ENCODE assay signal across 33 cellular contexts in the genomic region with DNA sequence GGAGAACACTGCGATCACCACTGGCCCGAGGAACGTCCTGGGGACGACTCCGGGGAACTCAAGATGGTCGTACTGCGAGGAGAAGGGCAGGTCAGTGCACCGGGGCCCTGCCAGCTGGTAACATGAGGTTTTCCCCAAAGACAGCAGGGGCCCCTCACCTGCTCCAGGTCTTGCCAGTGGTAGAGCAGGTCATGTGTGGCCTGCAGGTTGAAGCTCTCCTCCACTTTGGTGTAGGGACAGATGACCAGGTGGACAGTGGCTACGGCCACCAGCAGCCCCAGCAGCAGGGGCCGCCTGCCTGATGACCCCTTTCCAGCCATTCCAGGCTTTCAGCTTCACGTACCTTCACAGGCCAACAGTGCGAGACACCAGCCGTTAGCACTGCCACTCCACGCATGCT.
"Had no signal": no experiment of that assay in that cellular context is flagged by ENCODE, and none has a peak within 500 bp of the region (broad histone marks: within the 10 kb centered on the region; RNA-seq: fewer than 3 reads in every experiment).

No MANE protein-coding gene starts in this region.

- H3K27me3 ChIP-seq: ascending aorta, cardiac muscle cell, MG63, Peyer's patch had no signal

- H3K9me3 Mint-ChIP-seq: activated CD8-positive, alpha-beta T cell treated with anti-CD3 and anti-CD28 coated beads for 36 hours; activated naive CD4-positive, alpha-beta T cell treated with anti-CD3 and anti-CD28 coated beads, Interleukin-2, amount 50 U/mL, for 24 hours; activated naive CD8-positive, alpha-beta T cell treated with anti-CD3 and anti-CD28 coated beads, Interleukin-2, amount 10 ng/mL, durations not matched to agents 7 days and 5 days; activated T-cell treated with anti-CD3 and anti-CD28 coated beads, Interleukin-2, amount 50 U/mL, for 72 hours; activated T-helper 2 cell treated with anti-CD3 and anti-CD28 coated beads, Interferon-gamma antibody, Interleukin-2, Interleukin-4, amounts not matched to agents 10 μg/mL and 5 μg/mL and 100 μg/mL, durations not matched to agents 14 hours and 24 hours and 36 hours had no signal

- H3K27ac ChIP-seq: ascending aorta, cardiac muscle cell, Peyer's patch, WERI-Rb-1 had no signal

- H3K9me3 ChIP-seq: ascending aorta, MG63, Peyer's patch had no signal

- H3K27ac Mint-ChIP-seq: activated CD8-positive, alpha-beta T cell treated with anti-CD3 and anti-CD28 coated beads for 36 hours; activated naive CD4-positive, alpha-beta T cell treated with anti-CD3 and anti-CD28 coated beads, Interleukin-2, amount 50 U/mL, for 24 hours; activated naive CD8-positive, alpha-beta T cell treated with anti-CD3 and anti-CD28 coated beads, Interleukin-2, amount 10 ng/mL, durations not matched to agents 7 days and 5 days; activated T-cell treated with anti-CD3 and anti-CD28 coated beads, Interleukin-2, amount 50 U/mL, for 72 hours; activated T-helper 2 cell treated with anti-CD3 and anti-CD28 coated beads, Interferon-gamma antibody, Interleukin-2, Interleukin-4, amounts not matched to agents 10 μg/mL and 5 μg/mL and 100 μg/mL, durations not matched to agents 14 hours and 24 hours and 36 hours had no signal

- H3K4me3 Mint-ChIP-seq: activated CD8-positive, alpha-beta T cell treated with anti-CD3 and anti-CD28 coated beads for 36 hours; activated naive CD4-positive, alpha-beta T cell treated with anti-CD3 and anti-CD28 coated beads, Interleukin-2, amount 50 U/mL, for 24 hours; activated naive CD8-positive, alpha-beta T cell treated with anti-CD3 and anti-CD28 coated beads, Interleukin-2, amount 10 ng/mL, durations not matched to agents 7 days and 5 days; activated T-cell treated with anti-CD3 and anti-CD28 coated beads, Interleukin-2, amount 50 U/mL, for 72 hours had no signal

- H3K4me3 ChIP-seq: ascending aorta, cardiac muscle cell, MG63, Peyer's patch had no signal

- H3K36me3 Mint-ChIP-seq: activated naive CD4-positive, alpha-beta T cell treated with anti-CD3 and anti-CD28 coated beads, Interleukin-2, amount 50 U/mL, for 24 hours had no signal

- ATAC-seq: activated CD8-positive, alpha-beta T cell treated with anti-CD3 and anti-CD28 coated beads for 36 hours; activated T-cell treated with anti-CD3 and anti-CD28 coated beads, Interleukin-2, amount 50 U/mL, for 72 hours; PC-3 had no signal

- DNase-seq: activated CD4-positive, alpha-beta T cell treated with anti-CD3 and anti-CD28 coated beads for 1 hour; activated CD4-positive, alpha-beta T cell treated with anti-CD3 and anti-CD28 coated beads for 48 hours; activated CD4-positive, CD25-positive, alpha-beta regulatory T cell; activated CD8-positive, alpha-beta T cell treated with anti-CD3 and anti-CD28 coated beads for 36 hours; activated gamma-delta T cell; activated naive CD4-positive, alpha-beta T cell treated with Interleukin-2 at 50 U/mL for 16 hours; activated naive CD8-positive, alpha-beta T cell treated with anti-CD3 and anti-CD28 coated beads, Interleukin-2, amount 10 ng/mL, durations not matched to agents 7 days and 5 days; activated T-cell treated with anti-CD3 and anti-CD28 coated beads, Interleukin-2, amount 50 U/mL, for 1 hour; activated T-cell treated with anti-CD3 and anti-CD28 coated beads, Interleukin-2, amount 50 U/mL, for 72 hours; amygdala; Kasumi-1; KG1; MG63; NCI-H1048; NCI-H1105 treated with DMSO at 0.1 percent for 48 hours; NCI-H1436; NCI-H1694 treated with DMSO at 0.1 percent for 48 hours; NCI-H2029; NCI-H345; NCI-H524 treated with DMSO at 0.1 percent for 48 hours; NK-92 treated with Interleukin-12 subunit alpha and Interleukin-12 subunit beta, amount 100 ng/mL, for 24 hours; PC-3; Right ventricle myocardium superior; RPMI8226; SW 1271; T-helper 1 cell; T1000; WERI-Rb-1 had no signal

- H3K4me1 Mint-ChIP-seq: activated naive CD8-positive, alpha-beta T cell treated with anti-CD3 and anti-CD28 coated beads, Interleukin-2, amount 10 ng/mL, durations not matched to agents 7 days and 5 days had no signal

- H3K27me3 Mint-ChIP-seq: activated CD8-positive, alpha-beta T cell treated with anti-CD3 and anti-CD28 coated beads for 36 hours; activated naive CD4-positive, alpha-beta T cell treated with anti-CD3 and anti-CD28 coated beads, Interleukin-2, amount 50 U/mL, for 24 hours; activated naive CD8-positive, alpha-beta T cell treated with anti-CD3 and anti-CD28 coated beads, Interleukin-2, amount 10 ng/mL, durations not matched to agents 7 days and 5 days had no signal
